In the genomic region with DNA sequence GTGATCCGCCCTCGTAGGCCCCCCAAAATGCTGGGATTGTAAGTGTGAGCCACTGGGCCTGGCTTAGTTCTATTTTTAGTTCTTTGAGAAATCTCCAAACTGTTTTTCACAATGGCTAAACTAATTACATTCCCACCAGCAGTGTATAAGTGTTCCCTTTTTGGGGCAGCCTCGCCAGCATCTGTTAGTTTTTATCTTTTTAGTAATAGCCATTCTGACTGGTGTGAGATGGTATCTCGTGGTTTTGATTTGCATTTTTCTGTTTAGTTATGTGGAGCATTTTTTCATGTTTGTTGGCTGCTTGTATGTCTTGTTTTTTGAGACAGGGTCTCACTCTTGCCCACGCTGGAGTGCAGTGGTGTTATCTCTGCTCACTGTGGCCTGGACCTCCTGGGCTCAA, we compare ENCODE assay signal across 16 cellular contexts. TPM values are rescaled to one million over a fixed set of nuclear protein-coding genes. Genes with fewer than 3 reads are reported as not detected.
A peak's percentile ranks its signal among the peaks of the same experiment; 100 is the strongest.
DNase-seq lines count a peak whose midpoint lies in the region; ATAC-seq and TF ChIP-seq lines count a peak whose summit lies in the region.
"Had no signal": no experiment of that assay in that cellular context is flagged by ENCODE, and none has a peak within 500 bp of the region (broad histone marks: within the 10 kb centered on the region; RNA-seq: fewer than 3 reads in every experiment).

No MANE protein-coding gene starts in this region.

- 87 to 92% methylated on average over 4 to 5 of the region's 5 CpGs for WGBS in endodermal cell (ENCODE audit: insufficient coverage in 1 of 2, insufficient read length in 1 of 2), 2 experiments

- CTCF ChIA-PET in activated naive CD4-positive, alpha-beta T cell treated with anti-CD3 and anti-CD28 coated beads for 36 hours (lab: Charles Lee), result no interaction called here

- TF ChIP-seq CTCF in endodermal cell (conservative IDR thresholded peaks at IDR 0.05) (no peak), progenitor cell of endocrine pancreas (IDR thresholded peaks at IDR 0.05; ENCODE audit: unreplicated experiment) (no peak)

- peaks cover 5% of the 10 kb centered on the region for H3K36me3 ChIP-seq in endodermal cell (ENCODE audit: control insufficient read depth, insufficient read depth, low read length)

- H3K36me3 Mint-ChIP-seq in activated naive CD4-positive, alpha-beta T cell treated with anti-CD3 and anti-CD28 coated beads, Interleukin-2, amount 50 U/mL, for 72 hours, result no peaks in the 10 kb centered on the region
- no peaks in the 10 kb centered on the region for H3K36me3 Mint-ChIP-seq in activated naive CD4-positive, alpha-beta T cell treated with anti-CD3 and anti-CD28 coated beads for 36 hours (ENCODE audit: low read depth)
- H3K36me3 Mint-ChIP-seq in endodermal cell (ENCODE audit: low read depth) (peaks cover 15% of the 10 kb centered on the region), progenitor cell of endocrine pancreas (ENCODE audit: insufficient read depth) (peaks cover 3% of the 10 kb centered on the region)

- H3K27ac ChIP-seq in endodermal cell (ENCODE audit: low read depth, low read length), result no peak overlapping the region

- H3K9me3 Mint-ChIP-seq in activated naive CD4-positive, alpha-beta T cell treated with anti-CD3 and anti-CD28 coated beads, Interleukin-2, amount 50 U/mL, for 72 hours, result no peaks in the 10 kb centered on the region
- no peaks in the 10 kb centered on the region for H3K9me3 Mint-ChIP-seq in activated naive CD4-positive, alpha-beta T cell treated with anti-CD3 and anti-CD28 coated beads for 36 hours
- H3K9me3 Mint-ChIP-seq in endodermal cell, result no peaks in the 10 kb centered on the region
- no peaks in the 10 kb centered on the region for H3K9me3 Mint-ChIP-seq in progenitor cell of endocrine pancreas (ENCODE audit: low read depth)
- H3K9me3 Mint-ChIP-seq: activated CD4-positive, alpha-beta memory T cell treated with anti-CD3 and anti-CD28 coated beads, Interleukin-2, amount 10 ng/mL, durations not matched to agents 7 days and 5 days; dendritic cell treated with granulocyte-macrophage colony-stimulating factor and Interleukin-4, amounts not matched to agents 40 ng/mL and 50 ng/mL, for 4 days had no signal

- intact Hi-C loops in activated naive CD4-positive, alpha-beta T cell treated with anti-CD3 and anti-CD28 coated beads for 36 hours (cut with micrococcal nuclease), result no loop called here

- H3K27ac Mint-ChIP-seq in activated naive CD4-positive, alpha-beta T cell treated with anti-CD3 and anti-CD28 coated beads, Interleukin-2, amount 50 U/mL, for 72 hours, result peak overlapping the region; percentile 13 to 53
- no peak overlapping the region for H3K27ac Mint-ChIP-seq in activated naive CD4-positive, alpha-beta T cell treated with anti-CD3 and anti-CD28 coated beads for 36 hours
- H3K27ac Mint-ChIP-seq in endodermal cell, result peak overlapping the region; percentile 71
- peak overlapping the region; percentile 68 for H3K27ac Mint-ChIP-seq in progenitor cell of endocrine pancreas
- H3K27ac Mint-ChIP-seq: activated CD4-positive, alpha-beta memory T cell treated with anti-CD3 and anti-CD28 coated beads, Interleukin-2, amount 10 ng/mL, durations not matched to agents 7 days and 5 days; dendritic cell treated with granulocyte-macrophage colony-stimulating factor and Interleukin-4, amounts not matched to agents 40 ng/mL and 50 ng/mL, for 4 days had no signal

- peak in 1 of 2 donors; percentile 32 for ATAC-seq in activated naive CD4-positive, alpha-beta T cell treated with anti-CD3 and anti-CD28 coated beads, Interleukin-2, amount 50 U/mL, for 72 hours

- no peak overlapping the region for H3K4me3 Mint-ChIP-seq in activated naive CD4-positive, alpha-beta T cell treated with anti-CD3 and anti-CD28 coated beads for 36 hours
- H3K4me3 Mint-ChIP-seq in endodermal cell, result no peak overlapping the region
- no peak overlapping the region for H3K4me3 Mint-ChIP-seq in progenitor cell of endocrine pancreas (ENCODE audit: low read depth)
- H3K4me3 Mint-ChIP-seq: activated CD4-positive, alpha-beta memory T cell treated with anti-CD3 and anti-CD28 coated beads, Interleukin-2, amount 10 ng/mL, durations not matched to agents 7 days and 5 days; dendritic cell treated with granulocyte-macrophage colony-stimulating factor and Interleukin-4, amounts not matched to agents 40 ng/mL and 50 ng/mL, for 4 days had no signal

- H3K27me3 Mint-ChIP-seq in activated naive CD4-positive, alpha-beta T cell treated with anti-CD3 and anti-CD28 coated beads for 36 hours (ENCODE audit: low read depth), result no peaks in the 10 kb centered on the region
- H3K27me3 Mint-ChIP-seq in endodermal cell (ENCODE audit: insufficient read depth) (no peaks in the 10 kb centered on the region), progenitor cell of endocrine pancreas (no peaks in the 10 kb centered on the region)
- H3K27me3 Mint-ChIP-seq: activated CD4-positive, alpha-beta memory T cell treated with anti-CD3 and anti-CD28 coated beads, Interleukin-2, amount 10 ng/mL, durations not matched to agents 7 days and 5 days; dendritic cell treated with granulocyte-macrophage colony-stimulating factor and Interleukin-4, amounts not matched to agents 40 ng/mL and 50 ng/mL, for 4 days had no signal

- H3K4me1 Mint-ChIP-seq in activated naive CD4-positive, alpha-beta T cell treated with anti-CD3 and anti-CD28 coated beads for 36 hours (ENCODE audit: low read depth), result peaks cover 68% of the 10 kb centered on the region
- H3K4me1 Mint-ChIP-seq in endodermal cell (peaks cover 57% of the 10 kb centered on the region), progenitor cell of endocrine pancreas (ENCODE audit: low read depth) (peaks cover 18% of the 10 kb centered on the region)

- no peak overlapping the region for H3K4me3 ChIP-seq in endodermal cell (ENCODE audit: low read length)

- no peak for DNase-seq in activated naive CD4-positive, alpha-beta T cell treated with anti-CD3 and anti-CD28 coated beads, Interleukin-2, amount 50 U/mL, for 72 hours (ENCODE audit: low spot score in 2 of 2)
- DNase-seq in activated naive CD4-positive, alpha-beta T cell treated with anti-CD3 and anti-CD28 coated beads for 36 hours, result no peak
- peak; percentile 4 for DNase-seq in M059J (ENCODE audit: low read depth)
- DNase-seq in endodermal cell, result no peak
- DNase-seq in progenitor cell of endocrine pancreas (ENCODE audit: low spot score, unreplicated experiment), result no peak
- no peak for DNase-seq in epidermal melanocyte (ENCODE audit: insufficient read length, low spot score)
- DNase-seq in DMS153 treated with DMSO at 0.1 percent for 48 hours (lab: John Stamatoyannopoulos, UW; ENCODE audit: unreplicated experiment), result no peak
- DNase-seq in COR-L47 (lab: John Stamatoyannopoulos, UW), result no peak
- DNase-seq: activated CD4-positive, alpha-beta memory T cell treated with anti-CD3 and anti-CD28 coated beads, Interleukin-2, amount 10 ng/mL, durations not matched to agents 7 days and 5 days; erythroblast; head of caudate nucleus; NCI-H1417; NCI-H2171; NCI-H748 treated with DMSO at 0.1 percent for 48 hours; retina had no signal

- H3K4me1 ChIP-seq in endodermal cell (ENCODE audit: control insufficient read depth, insufficient read depth, low read length), result peaks cover 4% of the 10 kb centered on the region

- H3K9me3 ChIP-seq in endodermal cell (ENCODE audit: control insufficient read depth, low read length), result peaks cover 1% of the 10 kb centered on the region

- no peaks in the 10 kb centered on the region for H3K27me3 ChIP-seq in endodermal cell (ENCODE audit: control insufficient read depth, insufficient read depth, low read length, poor library complexity, severe bottlenecking)

- no peak overlapping the region for H3K9ac ChIP-seq in endodermal cell (ENCODE audit: extremely low read depth, low read length, poor library complexity, severe bottlenecking)

RNA-seq across cellular contexts. Expression of gene CNOT6, which starts 28.2 kb away (rescaled TPM):
- 10 to 100 TPM; 28.7 to 37.0 TPM for total RNA-seq in activated naive CD4-positive, alpha-beta T cell treated with anti-CD3 and anti-CD28 coated beads, Interleukin-2, amount 50 U/mL, for 72 hours
- 10 to 100 TPM; 33.3 to 34.0 TPM for total RNA-seq in activated naive CD4-positive, alpha-beta T cell treated with anti-CD3 and anti-CD28 coated beads for 36 hours
- 14.9 and 22.2 TPM in 2 replicates for total RNA-seq in M059J (2014; rRNA removed; shearing (Covaris generic))
- total RNA-seq in endodermal cell (10 to 100 TPM; 40.4 to 42.9 TPM), progenitor cell of endocrine pancreas (68.3 and 70.4 TPM in 2 replicates)
- polyA plus RNA-seq in endodermal cell (2013, experiment 1 of 2), result 43.1 TPM
- 44.9 TPM for polyA plus RNA-seq in endodermal cell (2013, experiment 2 of 2)
